In the genomic region with DNA sequence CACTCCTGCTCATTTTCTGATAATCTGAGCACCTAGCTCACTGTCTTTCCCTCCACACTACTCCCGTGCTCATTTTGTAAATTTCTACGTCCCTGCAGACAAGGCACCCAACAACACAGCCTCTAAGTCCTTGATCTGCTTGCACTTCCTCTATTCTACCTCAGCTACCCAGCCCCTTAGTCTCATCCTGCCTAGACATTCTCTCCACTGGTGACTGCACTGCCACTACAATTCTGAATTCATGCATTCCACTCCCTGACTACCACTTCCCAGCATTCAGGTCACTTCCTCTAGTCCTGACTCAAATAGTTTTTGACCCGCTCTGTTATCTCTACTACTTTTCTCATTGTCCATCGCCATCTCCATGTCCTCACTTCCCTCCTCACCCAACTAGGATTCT, we compare ENCODE assay signal across 19 cellular contexts.
"Had no signal": no experiment of that assay in that cellular context is flagged by ENCODE, and none has a peak within 500 bp of the region (broad histone marks: within the 10 kb centered on the region; RNA-seq: fewer than 3 reads in every experiment).

No MANE protein-coding gene starts in this region.

- H3K4me1 ChIP-seq: sigmoid colon, upper lobe of right lung had no signal

- H3K27me3 Mint-ChIP-seq: activated CD8-positive, alpha-beta memory T cell treated with anti-CD3 and anti-CD28 coated beads, Interleukin-2, amount 10 ng/mL, durations not matched to agents 7 days and 5 days; activated naive CD8-positive, alpha-beta T cell; activated T-cell treated with anti-CD3 and anti-CD28 coated beads, Interleukin-2, amount 50 U/mL, for 24 hours; brain; stimulated activated naive CD8-positive, alpha-beta T cell treated with anti-CD3 and anti-CD28 coated beads, Interleukin-15, Interleukin-2, amounts not matched to agents 100 ng/mL and 50 ng/mL, for 24 hours had no signal

- H3K9me3 ChIP-seq: ovary, sigmoid colon, upper lobe of right lung had no signal

- H3K36me3 ChIP-seq: ovary, upper lobe of right lung had no signal

- DNase-seq: activated CD4-positive, alpha-beta T cell treated with anti-CD3 and anti-CD28 coated beads, Interleukin-2, amount 50 U/mL, for 48 hours; activated CD8-positive, alpha-beta memory T cell treated with anti-CD3 and anti-CD28 coated beads, Interleukin-2, amount 10 ng/mL, durations not matched to agents 7 days and 5 days; activated effector memory CD4-positive, alpha-beta T cell treated with anti-CD3 and anti-CD28 coated beads, Interleukin-2, amount 50 U/mL, for 16 hours; activated T-cell treated with anti-CD3 and anti-CD28 coated beads, Interleukin-2, amount 50 U/mL, for 24 hours; amygdala; dorsolateral prefrontal cortex; mesenchymal stem cell; nephron progenitor cell; ovary; sigmoid colon; stimulated activated CD4-positive, alpha-beta T cell treated with anti-CD3 and anti-CD28 coated beads, Interleukin-2, amount 100 ng/mL, for 24 hours; T-helper 2 cell; upper lobe of right lung had no signal

- H3K27ac ChIP-seq: dorsolateral prefrontal cortex, ovary, sigmoid colon, upper lobe of right lung had no signal

- H3K27me3 ChIP-seq: dorsolateral prefrontal cortex, ovary, sigmoid colon, upper lobe of right lung had no signal

- H3K27ac Mint-ChIP-seq: activated CD8-positive, alpha-beta memory T cell treated with anti-CD3 and anti-CD28 coated beads, Interleukin-2, amount 10 ng/mL, durations not matched to agents 7 days and 5 days; activated naive CD8-positive, alpha-beta T cell; activated T-cell treated with anti-CD3 and anti-CD28 coated beads, Interleukin-2, amount 50 U/mL, for 24 hours; brain; nephron progenitor cell; stimulated activated naive CD8-positive, alpha-beta T cell treated with anti-CD3 and anti-CD28 coated beads, Interleukin-15, Interleukin-2, amounts not matched to agents 100 ng/mL and 50 ng/mL, for 24 hours had no signal

- ATAC-seq: activated CD4-positive, CD25-positive, alpha-beta regulatory T cell treated with anti-CD3 and anti-CD28 coated beads, Interleukin-2, amount 50 U/mL, for 24 hours; activated CD8-positive, alpha-beta memory T cell treated with anti-CD3 and anti-CD28 coated beads, Interleukin-2, amount 10 ng/mL, durations not matched to agents 7 days and 5 days; esophagus mucosa; left lobe of liver; upper lobe of right lung had no signal

- H3K4me3 Mint-ChIP-seq: activated CD8-positive, alpha-beta memory T cell treated with anti-CD3 and anti-CD28 coated beads, Interleukin-2, amount 10 ng/mL, durations not matched to agents 7 days and 5 days; activated naive CD8-positive, alpha-beta T cell; activated T-cell treated with anti-CD3 and anti-CD28 coated beads, Interleukin-2, amount 50 U/mL, for 24 hours; brain; nephron progenitor cell; stimulated activated naive CD8-positive, alpha-beta T cell treated with anti-CD3 and anti-CD28 coated beads, Interleukin-15, Interleukin-2, amounts not matched to agents 100 ng/mL and 50 ng/mL, for 24 hours had no signal

- H3K4me3 ChIP-seq: dorsolateral prefrontal cortex, ovary, sigmoid colon, upper lobe of right lung had no signal

- H3K4me1 Mint-ChIP-seq: activated CD8-positive, alpha-beta memory T cell treated with anti-CD3 and anti-CD28 coated beads, Interleukin-2, amount 10 ng/mL, durations not matched to agents 7 days and 5 days; brain had no signal
